Comparison of ENCODE assay signal across 21 cellular contexts in the genomic region with DNA sequence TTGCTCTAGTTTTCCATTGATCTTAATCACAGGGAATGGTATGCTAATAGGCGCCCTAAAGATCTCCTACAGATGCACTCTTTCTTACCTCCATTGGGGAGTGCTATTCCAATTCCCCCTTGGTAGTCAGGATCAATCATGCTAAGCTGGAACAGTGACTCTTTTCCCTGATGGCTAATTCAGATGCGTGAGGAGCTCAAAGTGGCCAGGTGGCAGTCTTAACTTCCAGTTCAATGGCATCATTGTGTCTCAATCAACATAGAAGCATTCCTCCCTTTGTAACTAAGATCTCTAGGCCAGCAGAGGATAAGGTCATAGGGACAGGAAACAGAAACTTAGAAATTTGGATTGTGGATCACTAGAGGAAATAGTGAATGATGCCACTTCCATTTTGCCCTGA.
DNase-seq lines count a peak whose midpoint lies in the region; ATAC-seq and TF ChIP-seq lines count a peak whose summit lies in the region.
"Had no signal": no experiment of that assay in that cellular context is flagged by ENCODE, and none has a peak within 500 bp of the region (broad histone marks: within the 10 kb centered on the region; RNA-seq: fewer than 3 reads in every experiment).

No MANE protein-coding gene starts in this region.

- no peak overlapping the region for H3K23ac ChIP-seq in H9 (ENCODE audit: insufficient read length, low read depth, low read length)
- no peak overlapping the region for H3K23ac ChIP-seq in mesendoderm (ENCODE audit: low read length)

- H3K4me3 ChIP-seq in mesendoderm (ENCODE audit: low read length), result no peak overlapping the region
- H3K4me3 ChIP-seq: SJCRH30 had no signal

- H3K79me1 ChIP-seq in H9 (ENCODE audit: insufficient read depth, low read depth, low read length, poor library complexity, severe bottlenecking) (no peaks in the 10 kb centered on the region), mesendoderm (ENCODE audit: low read length) (peaks cover 4% of the 10 kb centered on the region)

- ATAC-seq in WTC11, result peak; percentile 92

- peaks cover 18% of the 10 kb centered on the region for H3K4me1 ChIP-seq in H9 (ENCODE audit: insufficient read depth, low read length)
- peaks cover 9% of the 10 kb centered on the region for H3K4me1 ChIP-seq in mesendoderm (ENCODE audit: control insufficient read depth, low read depth, low read length)
- H3K4me1 ChIP-seq: SJCRH30 had no signal

- H3K18ac ChIP-seq in H9 (ENCODE audit: insufficient read length, low read depth, low read length) (no peak overlapping the region), mesendoderm (ENCODE audit: low read length) (no peak overlapping the region)

- CTCF ChIA-PET in WTC11 (lab: Charles Lee), result interaction anchor here (0.6 to 1.2 kb wide), 4 partner anchors 17 to 163 kb away, joined by 3 to 5 read pairs (median 4); no protein-coding TSS in a partner anchor
- CTCF ChIA-PET in GM10248 (lab: Yijun Ruan, JAX), result interaction anchor here (0.9 to 1.6 kb wide), 2 partner anchors 9 to 15 kb away, joined by 3 read pairs; no protein-coding TSS in a partner anchor

- no peak overlapping the region for H2BK20ac ChIP-seq in H9 (ENCODE audit: low read depth, low read length, poor library complexity, severe bottlenecking)

- H2AFZ ChIP-seq in H9 (ENCODE audit: low read length), result no peak overlapping the region

- no peaks in the 10 kb centered on the region for H3K23me2 ChIP-seq in H9 (ENCODE audit: insufficient read length, low read depth, low read length, poor library complexity, severe bottlenecking)

- no peak overlapping the region for H4K5ac ChIP-seq in H9 (ENCODE audit: insufficient read length, low read depth, low read length)
- H4K5ac ChIP-seq in mesendoderm (ENCODE audit: low read length), result no peak overlapping the region

- H4K8ac ChIP-seq in H9 (replicated peaks; ENCODE audit: insufficient read length, low read depth, low read length) (no peak overlapping the region), mesendoderm (ENCODE audit: low read depth, low read length) (no peak overlapping the region)

- H2BK5ac ChIP-seq in H9 (ENCODE audit: insufficient read length, low read length) (no peak overlapping the region), mesendoderm (ENCODE audit: low read length) (no peak overlapping the region)

- H3K27ac ChIP-seq in H9 (ENCODE audit: insufficient read length, low read depth, low read length) (peak overlapping the region; percentile 95), mesendoderm (ENCODE audit: low read depth, low read length) (no peak overlapping the region)
- H3K27ac ChIP-seq: C4-2B, SJCRH30 had no signal

- H3K36me3 Mint-ChIP-seq in H9 (ENCODE audit: insufficient read depth in 1 of 3, low read depth in 3 of 3) (no peaks in the 10 kb centered on the region; a peak in 1 of 7 replicates), WTC11 (no peaks in the 10 kb centered on the region)
- H3K36me3 Mint-ChIP-seq: CD8-positive, alpha-beta memory T cell; IgD-negative memory B cell had no signal

- no peaks in the 10 kb centered on the region for H3K9me3 ChIP-seq in H9 (ENCODE audit: control insufficient read depth, low read depth, low read length)
- H3K9me3 ChIP-seq: SJCRH30 had no signal

- H3K36me3 ChIP-seq in mesendoderm (ENCODE audit: control insufficient read depth, insufficient read depth, low read length), result no peaks in the 10 kb centered on the region
- H3K36me3 ChIP-seq: SJCRH30 had no signal

- peaks cover 9% of the 10 kb centered on the region; the same call in 1 of the 2 replicates for H3K79me2 ChIP-seq in H9 (ENCODE audit: insufficient read depth, low read length)
- peaks cover 18% of the 10 kb centered on the region for H3K79me2 ChIP-seq in mesendoderm (ENCODE audit: control insufficient read depth, insufficient read depth, low read length)

- no peak overlapping the region for H3K56ac ChIP-seq in H9 (ENCODE audit: insufficient read length, low read depth, low read length)
- no peak overlapping the region for H3K56ac ChIP-seq in mesendoderm (ENCODE audit: low read length)

- H3K4ac ChIP-seq in H9 (ENCODE audit: low read depth, low read length) (no peak overlapping the region), mesendoderm (ENCODE audit: low read depth, low read length) (no peak overlapping the region)

- no peak overlapping the region for H3T11ph ChIP-seq in H9 (ENCODE audit: low read length)

- peak; percentile 60 for TF ChIP-seq CTCF in H9 (conservative IDR thresholded peaks at IDR 0.05)
- TF ChIP-seq CTCF in WTC11 (IDR thresholded peaks at IDR 0.05), result no peak
- TF ChIP-seq CTCF in GM10248 (IDR thresholded peaks at IDR 0.05; ENCODE audit: control extremely low read depth, extremely low read depth, low read depth, missing control alignments), result no peak

- H3K4me2 ChIP-seq in H9 (ENCODE audit: insufficient read depth, insufficient read length, low read length) (peak overlapping the region; percentile 47), mesendoderm (ENCODE audit: low read length) (no peak overlapping the region)

- peak; percentile 89 for DNase-seq in H9
- peak; percentile 42 for DNase-seq in WTC11 (ENCODE audit: low spot score)
- peak; percentile 99 for DNase-seq in iPS DF 19.7 (ENCODE audit: low read depth, low spot score)
- DNase-seq in mesendoderm, result peak; percentile 100
- no peak for DNase-seq in GM10248 (ENCODE audit: extremely low spot score)
- no peak for DNase-seq in effector CD4-positive, alpha-beta T cell
- DNase-seq in head of caudate nucleus, result no peak
- DNase-seq in activated CD4-positive, alpha-beta T cell treated with anti-CD3 and anti-CD28 coated beads for 4 hours, result no peak
- DNase-seq: Calu3; CD8-positive, alpha-beta memory T cell; DMS153; HFFc6; NCI-H1105; NCI-H146; NCI-H2029; NCI-H226; NCI-H510A treated with DMSO at 0.1 percent for 48 hours; NCI-H774; SJCRH30 had no signal

- H2BK12ac ChIP-seq in H9 (ENCODE audit: insufficient read length, low read depth, low read length), result no peak overlapping the region

- no peaks in the 10 kb centered on the region for H3K27me3 ChIP-seq in H9 (ENCODE audit: insufficient read depth, low read length)
- no peaks in the 10 kb centered on the region for H3K27me3 ChIP-seq in mesendoderm (ENCODE audit: insufficient read depth, low read length, poor library complexity)
- H3K27me3 ChIP-seq: SJCRH30 had no signal

- H3K27me3 Mint-ChIP-seq in H9 (ENCODE audit: low read depth) (no peaks in the 10 kb centered on the region), WTC11 (ENCODE audit: low read depth) (no peaks in the 10 kb centered on the region)
- H3K27me3 Mint-ChIP-seq: CD8-positive, alpha-beta memory T cell; IgD-negative memory B cell had no signal

- POLR2A ChIA-PET in WTC11 (lab: Charles Lee) (no interaction called here), GM10248 (lab: Yijun Ruan, JAX) (no interaction called here)

- intact Hi-C loops in head of caudate nucleus (cut with DNase I), result no loop called here

- H3K14ac ChIP-seq in H9 (ENCODE audit: insufficient read depth, low read length), result no peak overlapping the region

- H2BK15ac ChIP-seq in H9 (ENCODE audit: low read depth, low read length), result no peak overlapping the region
- H2BK15ac ChIP-seq in mesendoderm (replicated peaks; ENCODE audit: low read depth), result no peak overlapping the region

- H3K4me3 Mint-ChIP-seq in H9 (peak overlapping the region; percentile 24 to 60; a peak in 4 of 5 replicates), WTC11 (peak overlapping the region; percentile 46)
- H3K4me3 Mint-ChIP-seq: CD8-positive, alpha-beta memory T cell; HFFc6; IgD-negative memory B cell had no signal

- WGBS in H9 (ENCODE audit: extremely low coverage, insufficient read length, low lambda C conversion rate), result no CpG with 5 or more reads among the region's 2 CpGs
- WGBS in mesendoderm (ENCODE audit: extremely low coverage, insufficient coverage, low lambda C conversion rate), result no CpG with 5 or more reads among the region's 2 CpGs

- H2AK5ac ChIP-seq in H9 (ENCODE audit: insufficient read length, low read length) (no peak overlapping the region), mesendoderm (ENCODE audit: low read length) (no peak overlapping the region)

- no peak overlapping the region for H4K91ac ChIP-seq in H9 (ENCODE audit: insufficient read length, low read depth, low read length)

- H2BK120ac ChIP-seq in H9 (ENCODE audit: low read depth, low read length, poor library complexity, severe bottlenecking) (no peak overlapping the region), mesendoderm (ENCODE audit: low read depth, low read length) (no peak overlapping the region)

- H3K27ac Mint-ChIP-seq in H9, result peak overlapping the region; percentile 89 to 97 (median 95)
- peak overlapping the region; percentile 99 for H3K27ac Mint-ChIP-seq in WTC11
- H3K27ac Mint-ChIP-seq: CD8-positive, alpha-beta memory T cell; HFFc6; IgD-negative memory B cell had no signal

- no peaks in the 10 kb centered on the region for H4K20me1 ChIP-seq in H9 (ENCODE audit: control insufficient read depth, insufficient read depth, insufficient read length)

- H3K9me3 Mint-ChIP-seq in H9, result no peaks in the 10 kb centered on the region
- no peaks in the 10 kb centered on the region for H3K9me3 Mint-ChIP-seq in WTC11

- peaks cover 27 to 34% of the 10 kb centered on the region in 2 experiments for H3K4me1 Mint-ChIP-seq in H9
- H3K4me1 Mint-ChIP-seq in WTC11, result peaks cover 43% of the 10 kb centered on the region
- H3K4me1 Mint-ChIP-seq: CD8-positive, alpha-beta memory T cell; IgD-negative memory B cell had no signal

- H3K9ac ChIP-seq in H9 (ENCODE audit: extremely low read depth, insufficient read length, low read length) (no peak overlapping the region), mesendoderm (ENCODE audit: low read length) (no peak overlapping the region)

TF ChIP-seq in WTC11, 78 proteins besides CTCF, POLR2A, EP300 and RAD21 (continues in another document):
- TF ChIP-seq SP1 (CRISPR knock-in tag; conservative IDR thresholded peaks at IDR 0.05) (peak; percentile 53; the same call in 1 of the 2 replicates), ZNF416 (CRISPR knock-in tag; IDR thresholded peaks at IDR 0.05) (no peak)
- TF ChIP-seq, protein P1, sequence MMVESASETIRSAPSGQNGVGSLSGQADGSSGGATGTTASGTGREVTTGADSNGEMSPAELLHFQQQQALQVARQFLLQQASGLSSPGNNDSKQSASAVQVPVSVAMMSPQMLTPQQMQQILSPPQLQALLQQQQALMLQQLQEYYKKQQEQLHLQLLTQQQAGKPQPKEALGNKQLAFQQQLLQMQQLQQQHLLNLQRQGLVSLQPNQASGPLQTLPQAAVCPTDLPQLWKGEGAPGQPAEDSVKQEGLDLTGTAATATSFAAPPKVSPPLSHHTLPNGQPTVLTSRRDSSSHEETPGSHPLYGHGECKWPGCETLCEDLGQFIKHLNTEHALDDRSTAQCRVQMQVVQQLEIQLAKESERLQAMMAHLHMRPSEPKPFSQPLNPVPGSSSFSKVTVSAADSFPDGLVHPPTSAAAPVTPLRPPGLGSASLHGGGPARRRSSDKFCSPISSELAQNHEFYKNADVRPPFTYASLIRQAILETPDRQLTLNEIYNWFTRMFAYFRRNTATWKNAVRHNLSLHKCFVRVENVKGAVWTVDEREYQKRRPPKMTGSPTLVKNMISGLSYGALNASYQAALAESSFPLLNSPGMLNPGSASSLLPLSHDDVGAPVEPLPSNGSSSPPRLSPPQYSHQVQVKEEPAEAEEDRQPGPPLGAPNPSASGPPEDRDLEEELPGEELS (CRISPR knock-in tag; IDR thresholded peaks at IDR 0.05), result peak; percentile 55; the same call in 1 of the 2 replicates

Comparison
In these comparisons a context has a peak if more than half of its experiments do, and no peak if none do; other contexts are left out.
1. DNase-seq: peak in H9 (single experiment), WTC11 (single experiment), iPS DF 19.7 (single experiment) and mesendoderm (single experiment); none in GM10248 (single experiment), effector CD4-positive, alpha-beta T cell (single experiment), head of caudate nucleus (0 of 42) and activated CD4-positive, alpha-beta T cell treated with anti-CD3 and anti-CD28 coated beads for 4 hours (0 of 2).